In the genomic region with DNA sequence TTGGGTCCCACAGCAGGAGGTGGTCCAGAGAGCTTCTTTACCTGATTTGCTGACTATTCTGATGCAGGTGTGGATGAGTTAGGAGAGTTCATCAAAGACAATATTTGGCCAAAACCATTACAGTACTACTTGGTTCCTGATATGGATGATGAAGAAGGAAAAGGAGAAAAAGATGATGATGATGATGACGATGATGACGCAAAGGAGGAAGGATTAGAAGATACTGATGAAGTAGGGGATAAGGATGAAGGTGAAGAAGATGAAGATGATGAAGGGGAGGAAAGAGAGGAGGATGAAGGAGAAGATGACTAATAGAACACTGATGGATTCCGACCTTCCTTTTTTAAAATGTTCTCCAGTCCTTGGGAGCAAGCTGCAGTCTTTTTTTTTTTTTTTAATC, we compare ENCODE assay signal across 1 cellular context.
TF ChIP-seq lines count a peak whose summit lies in the region.

No MANE protein-coding gene starts in this region.

TF ChIP-seq in HEK293, 187 proteins besides CTCF, POLR2A, EP300 and RAD21 (continued from another document):
- TF ChIP-seq, protein P1, sequence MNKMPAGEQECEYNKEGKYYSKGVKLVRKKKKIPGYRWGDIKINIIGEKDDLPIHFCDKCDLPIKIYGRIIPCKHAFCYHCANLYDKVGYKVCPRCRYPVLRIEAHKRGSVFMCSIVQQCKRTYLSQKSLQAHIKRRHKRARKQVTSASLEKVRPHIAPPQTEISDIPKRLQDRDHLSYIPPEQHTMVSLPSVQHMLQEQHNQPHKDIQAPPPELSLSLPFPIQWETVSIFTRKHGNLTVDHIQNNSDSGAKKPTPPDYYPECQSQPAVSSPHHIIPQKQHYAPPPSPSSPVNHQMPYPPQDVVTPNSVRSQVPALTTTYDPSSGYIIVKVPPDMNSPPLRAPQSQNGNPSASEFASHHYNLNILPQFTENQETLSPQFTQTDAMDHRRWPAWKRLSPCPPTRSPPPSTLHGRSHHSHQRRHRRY (tag by site-specific recombination; IDR thresholded peaks at IDR 0.05), result no peak
- TF ChIP-seq ZNF610 (tag by site-specific recombination; IDR thresholded peaks at IDR 0.05; ENCODE audit: borderline replicate concordance), result no peak
